Comparison of ENCODE assay signal across 1 cellular context in the genomic region with DNA sequence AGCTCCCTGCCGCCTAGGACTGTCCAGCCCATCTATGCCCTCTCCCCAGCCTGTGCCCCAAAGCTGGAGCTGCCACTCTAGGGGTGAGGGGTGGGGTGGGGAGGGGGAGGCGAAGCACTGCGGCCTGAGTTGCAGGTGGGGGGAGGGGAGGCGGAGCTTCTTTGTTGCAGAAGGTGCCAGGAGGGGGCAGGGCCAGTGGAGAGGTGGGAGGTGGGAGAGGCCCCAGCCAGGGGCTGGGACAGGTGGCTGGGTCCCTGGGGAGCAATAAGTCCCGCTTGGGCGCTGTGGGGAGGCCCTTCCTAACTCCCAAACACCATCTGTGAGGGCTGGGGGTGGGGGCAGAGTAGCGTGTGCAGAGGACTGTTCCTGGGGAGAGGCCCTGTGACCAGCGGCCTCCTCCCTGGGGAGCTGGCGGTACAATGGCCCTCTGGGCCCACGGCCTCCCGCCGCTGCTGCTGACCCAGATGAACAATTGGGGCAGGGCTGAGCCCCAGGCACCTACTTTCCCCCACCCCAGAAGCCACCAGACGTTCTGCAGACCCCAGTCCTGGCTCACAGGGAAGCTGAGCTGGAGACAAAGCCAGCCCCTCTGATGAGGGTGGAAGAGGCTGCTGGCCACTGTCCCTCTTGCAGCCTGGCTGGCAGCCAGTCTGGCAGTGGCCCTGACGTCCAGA.
TF ChIP-seq lines count a peak whose summit lies in the region.

No MANE protein-coding gene starts in this region.

TF ChIP-seq in HEK293, 187 proteins besides CTCF, POLR2A, EP300 and RAD21 (continued from another document and continues in another):
- TF ChIP-seq ZIC2 (tag by site-specific recombination; IDR thresholded peaks at IDR 0.05) = peak; percentile 97
- no peak for TF ChIP-seq ZNF274 (IDR thresholded peaks at IDR 0.05; ENCODE audit: low read length)
- TF ChIP-seq ZNF274 (tag by site-specific recombination; IDR thresholded peaks at IDR 0.05; ENCODE audit: borderline replicate concordance) = no peak
- TF ChIP-seq ZNF629 (tag by site-specific recombination; IDR thresholded peaks at IDR 0.05) = peak; percentile 69; the same call in 1 of the 2 replicates
- TF ChIP-seq ZNF792 (tag by site-specific recombination; IDR thresholded peaks at IDR 0.05) = no peak
- TF ChIP-seq REPIN1 (tag by site-specific recombination; IDR thresholded peaks at IDR 0.05; ENCODE audit: low read depth) = no peak
- TF ChIP-seq, protein P1, sequence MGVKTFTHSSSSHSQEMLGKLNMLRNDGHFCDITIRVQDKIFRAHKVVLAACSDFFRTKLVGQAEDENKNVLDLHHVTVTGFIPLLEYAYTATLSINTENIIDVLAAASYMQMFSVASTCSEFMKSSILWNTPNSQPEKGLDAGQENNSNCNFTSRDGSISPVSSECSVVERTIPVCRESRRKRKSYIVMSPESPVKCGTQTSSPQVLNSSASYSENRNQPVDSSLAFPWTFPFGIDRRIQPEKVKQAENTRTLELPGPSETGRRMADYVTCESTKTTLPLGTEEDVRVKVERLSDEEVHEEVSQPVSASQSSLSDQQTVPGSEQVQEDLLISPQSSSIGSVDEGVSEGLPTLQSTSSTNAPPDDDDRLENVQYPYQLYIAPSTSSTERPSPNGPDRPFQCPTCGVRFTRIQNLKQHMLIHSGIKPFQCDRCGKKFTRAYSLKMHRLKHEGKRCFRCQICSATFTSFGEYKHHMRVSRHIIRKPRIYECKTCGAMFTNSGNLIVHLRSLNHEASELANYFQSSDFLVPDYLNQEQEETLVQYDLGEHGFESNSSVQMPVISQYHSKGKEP (tag by site-specific recombination; IDR thresholded peaks at IDR 0.05) = no peak; the same call in 1 of the 2 replicates
- TF ChIP-seq ZNF157 (tag by site-specific recombination; IDR thresholded peaks at IDR 0.05) = no peak
- no peak for TF ChIP-seq PRDM1 (tag by site-specific recombination; IDR thresholded peaks at IDR 0.05)
- TF ChIP-seq ZNF366 (tag by site-specific recombination; conservative IDR thresholded peaks at IDR 0.05) = no peak; the same call in 1 of the 2 replicates
- peak; percentile 64; the same call in 1 of the 2 replicates for TF ChIP-seq KLF7 (tag by site-specific recombination; IDR thresholded peaks at IDR 0.05; ENCODE audit: borderline replicate concordance)
- no peak for TF ChIP-seq ZNF112 (tag by site-specific recombination; IDR thresholded peaks at IDR 0.05)
- peak; percentile 90 for TF ChIP-seq ZBTB7A (tag by site-specific recombination; IDR thresholded peaks at IDR 0.05; ENCODE audit: low read depth)
- TF ChIP-seq ZNF423 (tag by site-specific recombination; IDR thresholded peaks at IDR 0.05) = peak; percentile 94
- TF ChIP-seq ZFP69B (tag by site-specific recombination; IDR thresholded peaks at IDR 0.05) = peak; percentile 80
- no peak for TF ChIP-seq ZNF324 (tag by site-specific recombination; IDR thresholded peaks at IDR 0.05)
- TF ChIP-seq ZNF654 (tag by site-specific recombination; IDR thresholded peaks at IDR 0.05; ENCODE audit: low read depth) = no peak
- TF ChIP-seq ZNF433 (tag by site-specific recombination; IDR thresholded peaks at IDR 0.05; ENCODE audit: low read depth) = no peak
- TF ChIP-seq ZNF24 (tag by site-specific recombination; IDR thresholded peaks at IDR 0.05) = no peak
- TF ChIP-seq HOXC10 (CRISPR knock-in tag; IDR thresholded peaks at IDR 0.05) = no peak
- peak; percentile 80 for TF ChIP-seq ZBTB48 (tag by site-specific recombination; IDR thresholded peaks at IDR 0.05)
- TF ChIP-seq ZNF214 (tag by site-specific recombination; IDR thresholded peaks at IDR 0.05; ENCODE audit: borderline replicate concordance) = no peak
- TF ChIP-seq ZNF521 (tag by site-specific recombination; IDR thresholded peaks at IDR 0.05) = no peak
- TF ChIP-seq ZNF354C (tag by site-specific recombination; IDR thresholded peaks at IDR 0.05; ENCODE audit: borderline replicate concordance, low read depth) = no peak
- TF ChIP-seq, protein P2, sequence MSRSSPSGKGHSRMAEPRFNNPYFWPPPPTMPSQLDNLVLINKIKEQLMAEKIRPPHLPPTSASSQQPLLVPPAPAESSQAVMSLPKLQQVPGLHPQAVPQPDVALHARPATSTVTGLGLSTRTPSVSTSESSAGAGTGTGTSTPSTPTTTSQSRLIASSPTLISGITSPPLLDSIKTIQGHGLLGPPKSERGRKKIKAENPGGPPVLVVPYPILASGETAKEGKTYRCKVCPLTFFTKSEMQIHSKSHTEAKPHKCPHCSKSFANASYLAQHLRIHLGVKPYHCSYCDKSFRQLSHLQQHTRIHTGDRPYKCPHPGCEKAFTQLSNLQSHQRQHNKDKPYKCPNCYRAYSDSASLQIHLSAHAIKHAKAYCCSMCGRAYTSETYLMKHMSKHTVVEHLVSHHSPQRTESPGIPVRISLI (tag by site-specific recombination; IDR thresholded peaks at IDR 0.05) = no peak
- TF ChIP-seq, protein P3, sequence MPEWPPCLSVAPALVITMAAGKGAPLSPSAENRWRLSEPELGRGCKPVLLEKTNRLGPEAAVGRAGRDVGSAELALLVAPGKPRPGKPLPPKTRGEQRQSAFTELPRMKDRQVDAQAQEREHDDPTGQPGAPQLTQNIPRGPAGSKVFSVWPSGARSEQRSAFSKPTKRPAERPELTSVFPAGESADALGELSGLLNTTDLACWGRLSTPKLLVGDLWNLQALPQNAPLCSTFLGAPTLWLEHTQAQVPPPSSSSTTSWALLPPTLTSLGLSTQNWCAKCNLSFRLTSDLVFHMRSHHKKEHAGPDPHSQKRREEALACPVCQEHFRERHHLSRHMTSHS (tag by site-specific recombination; IDR thresholded peaks at IDR 0.05) = no peak
- TF ChIP-seq MYNN (tag by site-specific recombination; IDR thresholded peaks at IDR 0.05; ENCODE audit: borderline replicate concordance) = no peak
- no peak for TF ChIP-seq ZNF660 (tag by site-specific recombination; IDR thresholded peaks at IDR 0.05)
- TF ChIP-seq ZEB2 (tag by site-specific recombination; IDR thresholded peaks at IDR 0.05) = peak; percentile 88
- TF ChIP-seq, protein P4, sequence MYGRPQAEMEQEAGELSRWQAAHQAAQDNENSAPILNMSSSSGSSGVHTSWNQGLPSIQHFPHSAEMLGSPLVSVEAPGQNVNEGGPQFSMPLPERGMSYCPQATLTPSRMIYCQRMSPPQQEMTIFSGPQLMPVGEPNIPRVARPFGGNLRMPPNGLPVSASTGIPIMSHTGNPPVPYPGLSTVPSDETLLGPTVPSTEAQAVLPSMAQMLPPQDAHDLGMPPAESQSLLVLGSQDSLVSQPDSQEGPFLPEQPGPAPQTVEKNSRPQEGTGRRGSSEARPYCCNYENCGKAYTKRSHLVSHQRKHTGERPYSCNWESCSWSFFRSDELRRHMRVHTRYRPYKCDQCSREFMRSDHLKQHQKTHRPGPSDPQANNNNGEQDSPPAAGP (tag by site-specific recombination; IDR thresholded peaks at IDR 0.05) = peak; percentile 95
- TF ChIP-seq ZNF23 (tag by site-specific recombination; IDR thresholded peaks at IDR 0.05; ENCODE audit: borderline replicate concordance) = no peak
- TF ChIP-seq, protein P5, sequence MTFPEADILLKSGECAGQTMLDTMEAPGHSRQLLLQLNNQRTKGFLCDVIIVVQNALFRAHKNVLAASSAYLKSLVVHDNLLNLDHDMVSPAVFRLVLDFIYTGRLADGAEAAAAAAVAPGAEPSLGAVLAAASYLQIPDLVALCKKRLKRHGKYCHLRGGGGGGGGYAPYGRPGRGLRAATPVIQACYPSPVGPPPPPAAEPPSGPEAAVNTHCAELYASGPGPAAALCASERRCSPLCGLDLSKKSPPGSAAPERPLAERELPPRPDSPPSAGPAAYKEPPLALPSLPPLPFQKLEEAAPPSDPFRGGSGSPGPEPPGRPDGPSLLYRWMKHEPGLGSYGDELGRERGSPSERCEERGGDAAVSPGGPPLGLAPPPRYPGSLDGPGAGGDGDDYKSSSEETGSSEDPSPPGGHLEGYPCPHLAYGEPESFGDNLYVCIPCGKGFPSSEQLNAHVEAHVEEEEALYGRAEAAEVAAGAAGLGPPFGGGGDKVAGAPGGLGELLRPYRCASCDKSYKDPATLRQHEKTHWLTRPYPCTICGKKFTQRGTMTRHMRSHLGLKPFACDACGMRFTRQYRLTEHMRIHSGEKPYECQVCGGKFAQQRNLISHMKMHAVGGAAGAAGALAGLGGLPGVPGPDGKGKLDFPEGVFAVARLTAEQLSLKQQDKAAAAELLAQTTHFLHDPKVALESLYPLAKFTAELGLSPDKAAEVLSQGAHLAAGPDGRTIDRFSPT (tag by site-specific recombination; IDR thresholded peaks at IDR 0.05) = peak; percentile 60; the same call in 1 of the 2 replicates
- TF ChIP-seq, protein P6, sequence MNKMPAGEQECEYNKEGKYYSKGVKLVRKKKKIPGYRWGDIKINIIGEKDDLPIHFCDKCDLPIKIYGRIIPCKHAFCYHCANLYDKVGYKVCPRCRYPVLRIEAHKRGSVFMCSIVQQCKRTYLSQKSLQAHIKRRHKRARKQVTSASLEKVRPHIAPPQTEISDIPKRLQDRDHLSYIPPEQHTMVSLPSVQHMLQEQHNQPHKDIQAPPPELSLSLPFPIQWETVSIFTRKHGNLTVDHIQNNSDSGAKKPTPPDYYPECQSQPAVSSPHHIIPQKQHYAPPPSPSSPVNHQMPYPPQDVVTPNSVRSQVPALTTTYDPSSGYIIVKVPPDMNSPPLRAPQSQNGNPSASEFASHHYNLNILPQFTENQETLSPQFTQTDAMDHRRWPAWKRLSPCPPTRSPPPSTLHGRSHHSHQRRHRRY (tag by site-specific recombination; IDR thresholded peaks at IDR 0.05) = no peak
- TF ChIP-seq ZNF221 (tag by site-specific recombination; IDR thresholded peaks at IDR 0.05; ENCODE audit: borderline replicate concordance) = no peak
- TF ChIP-seq, protein P7, sequence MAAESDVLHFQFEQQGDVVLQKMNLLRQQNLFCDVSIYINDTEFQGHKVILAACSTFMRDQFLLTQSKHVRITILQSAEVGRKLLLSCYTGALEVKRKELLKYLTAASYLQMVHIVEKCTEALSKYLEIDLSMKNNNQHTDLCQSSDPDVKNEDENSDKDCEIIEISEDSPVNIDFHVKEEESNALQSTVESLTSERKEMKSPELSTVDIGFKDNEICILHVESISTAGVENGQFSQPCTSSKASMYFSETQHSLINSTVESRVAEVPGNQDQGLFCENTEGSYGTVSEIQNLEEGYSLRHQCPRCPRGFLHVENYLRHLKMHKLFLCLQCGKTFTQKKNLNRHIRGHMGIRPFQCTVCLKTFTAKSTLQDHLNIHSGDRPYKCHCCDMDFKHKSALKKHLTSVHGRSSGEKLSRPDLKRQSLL (tag by site-specific recombination; IDR thresholded peaks at IDR 0.05) = no peak
- TF ChIP-seq ZNF169 (tag by site-specific recombination; IDR thresholded peaks at IDR 0.05) = no peak
- TF ChIP-seq, protein P8, sequence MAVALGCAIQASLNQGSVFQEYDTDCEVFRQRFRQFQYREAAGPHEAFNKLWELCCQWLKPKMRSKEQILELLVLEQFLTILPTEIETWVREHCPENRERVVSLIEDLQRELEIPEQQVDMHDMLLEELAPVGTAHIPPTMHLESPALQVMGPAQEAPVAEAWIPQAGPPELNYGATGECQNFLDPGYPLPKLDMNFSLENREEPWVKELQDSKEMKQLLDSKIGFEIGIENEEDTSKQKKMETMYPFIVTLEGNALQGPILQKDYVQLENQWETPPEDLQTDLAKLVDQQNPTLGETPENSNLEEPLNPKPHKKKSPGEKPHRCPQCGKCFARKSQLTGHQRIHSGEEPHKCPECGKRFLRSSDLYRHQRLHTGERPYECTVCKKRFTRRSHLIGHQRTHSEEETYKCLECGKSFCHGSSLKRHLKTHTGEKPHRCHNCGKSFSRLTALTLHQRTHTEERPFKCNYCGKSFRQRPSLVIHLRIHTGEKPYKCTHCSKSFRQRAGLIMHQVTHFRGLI (tag by site-specific recombination; IDR thresholded peaks at IDR 0.05) = no peak
- no peak for TF ChIP-seq ZNF560 (tag by site-specific recombination; IDR thresholded peaks at IDR 0.05; ENCODE audit: borderline replicate concordance)
- peak; percentile 89 for TF ChIP-seq SP3 (tag by site-specific recombination; IDR thresholded peaks at IDR 0.05)
- no peak for TF ChIP-seq ZNF266 (tag by site-specific recombination; IDR thresholded peaks at IDR 0.05; ENCODE audit: low read depth)
- TF ChIP-seq SP2 (tag by site-specific recombination; IDR thresholded peaks at IDR 0.05) = peak; percentile 57
- TF ChIP-seq ZNF175 (tag by site-specific recombination; IDR thresholded peaks at IDR 0.05) = no peak
- no peak for TF ChIP-seq ZFP41 (tag by site-specific recombination; IDR thresholded peaks at IDR 0.05; ENCODE audit: borderline replicate concordance)
- TF ChIP-seq, protein P9, sequence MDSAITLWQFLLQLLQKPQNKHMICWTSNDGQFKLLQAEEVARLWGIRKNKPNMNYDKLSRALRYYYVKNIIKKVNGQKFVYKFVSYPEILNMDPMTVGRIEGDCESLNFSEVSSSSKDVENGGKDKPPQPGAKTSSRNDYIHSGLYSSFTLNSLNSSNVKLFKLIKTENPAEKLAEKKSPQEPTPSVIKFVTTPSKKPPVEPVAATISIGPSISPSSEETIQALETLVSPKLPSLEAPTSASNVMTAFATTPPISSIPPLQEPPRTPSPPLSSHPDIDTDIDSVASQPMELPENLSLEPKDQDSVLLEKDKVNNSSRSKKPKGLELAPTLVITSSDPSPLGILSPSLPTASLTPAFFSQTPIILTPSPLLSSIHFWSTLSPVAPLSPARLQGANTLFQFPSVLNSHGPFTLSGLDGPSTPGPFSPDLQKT (IDR thresholded peaks at IDR 0.05; ENCODE audit: borderline replicate concordance, low read depth, low read length) = no peak
- TF ChIP-seq ZNF747 (tag by site-specific recombination; IDR thresholded peaks at IDR 0.05) = no peak
- TF ChIP-seq ZNF394 (tag by site-specific recombination; IDR thresholded peaks at IDR 0.05; ENCODE audit: borderline replicate concordance) = peak; percentile 52; the same call in 1 of the 2 replicates
- TF ChIP-seq, protein P10, sequence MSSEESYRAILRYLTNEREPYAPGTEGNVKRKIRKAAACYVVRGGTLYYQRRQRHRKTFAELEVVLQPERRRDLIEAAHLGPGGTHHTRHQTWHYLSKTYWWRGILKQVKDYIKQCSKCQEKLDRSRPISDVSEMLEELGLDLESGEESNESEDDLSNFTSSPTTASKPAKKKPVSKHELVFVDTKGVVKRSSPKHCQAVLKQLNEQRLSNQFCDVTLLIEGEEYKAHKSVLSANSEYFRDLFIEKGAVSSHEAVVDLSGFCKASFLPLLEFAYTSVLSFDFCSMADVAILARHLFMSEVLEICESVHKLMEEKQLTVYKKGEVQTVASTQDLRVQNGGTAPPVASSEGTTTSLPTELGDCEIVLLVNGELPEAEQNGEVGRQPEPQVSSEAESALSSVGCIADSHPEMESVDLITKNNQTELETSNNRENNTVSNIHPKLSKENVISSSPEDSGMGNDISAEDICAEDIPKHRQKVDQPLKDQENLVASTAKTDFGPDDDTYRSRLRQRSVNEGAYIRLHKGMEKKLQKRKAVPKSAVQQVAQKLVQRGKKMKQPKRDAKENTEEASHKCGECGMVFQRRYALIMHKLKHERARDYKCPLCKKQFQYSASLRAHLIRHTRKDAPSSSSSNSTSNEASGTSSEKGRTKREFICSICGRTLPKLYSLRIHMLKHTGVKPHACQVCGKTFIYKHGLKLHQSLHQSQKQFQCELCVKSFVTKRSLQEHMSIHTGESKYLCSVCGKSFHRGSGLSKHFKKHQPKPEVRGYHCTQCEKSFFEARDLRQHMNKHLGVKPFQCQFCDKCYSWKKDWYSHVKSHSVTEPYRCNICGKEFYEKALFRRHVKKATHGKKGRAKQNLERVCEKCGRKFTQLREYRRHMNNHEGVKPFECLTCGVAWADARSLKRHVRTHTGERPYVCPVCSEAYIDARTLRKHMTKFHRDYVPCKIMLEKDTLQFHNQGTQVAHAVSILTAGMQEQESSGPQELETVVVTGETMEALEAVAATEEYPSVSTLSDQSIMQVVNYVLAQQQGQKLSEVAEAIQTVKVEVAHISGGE (tag by site-specific recombination; conservative IDR thresholded peaks at IDR 0.05; ENCODE audit: low read depth) = no peak; the same call in 1 of the 2 replicates
